In the genomic region with DNA sequence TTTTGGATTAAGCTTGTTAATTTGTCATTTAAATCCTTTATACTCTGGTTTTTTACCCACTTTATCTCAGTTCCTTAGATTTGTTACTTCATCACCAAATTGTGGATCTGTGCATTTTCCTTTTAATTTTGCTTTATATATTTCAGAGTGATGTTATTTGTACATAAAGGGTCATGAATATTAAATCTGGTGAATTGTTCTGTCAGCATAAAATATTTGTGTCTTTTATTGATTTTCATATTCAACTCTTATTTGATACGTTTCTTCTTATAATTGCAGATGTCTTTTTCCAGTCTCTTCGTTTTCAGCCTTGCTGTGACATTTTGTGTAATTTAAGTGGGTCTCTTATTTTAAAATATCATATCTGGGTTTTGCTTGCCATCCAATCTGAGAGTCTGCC, we compare ENCODE assay signal across 1 cellular context.
TF ChIP-seq lines count a peak whose summit lies in the region.

No MANE protein-coding gene starts in this region.

TF ChIP-seq in GM12878, 131 proteins besides CTCF, POLR2A, EP300 and RAD21:
- TF ChIP-seq MEF2B (IDR thresholded peaks at IDR 0.05; ENCODE audit: partially characterized antibody, poor library complexity, severe bottlenecking) (no peak), HCFC1 (IDR thresholded peaks at IDR 0.05; ENCODE audit: low read length) (no peak), YBX1 (IDR thresholded peaks at IDR 0.05) (no peak), TCF7 (IDR thresholded peaks at IDR 0.05; ENCODE audit: borderline replicate concordance) (no peak), IRF4 (IDR thresholded peaks at IDR 0.05; ENCODE audit: low read depth, low read length) (no peak), SIX5 (IDR thresholded peaks at IDR 0.05; ENCODE audit: low read depth, low read length, severe bottlenecking) (no peak), ATF3 (IDR thresholded peaks at IDR 0.05; ENCODE audit: borderline replicate concordance, extremely low read depth, low read depth, low read length) (no peak), MEF2A (IDR thresholded peaks at IDR 0.05; ENCODE audit: insufficient read depth, low read depth, low read length) (no peak), ZZZ3 (IDR thresholded peaks at IDR 0.05; ENCODE audit: control insufficient read depth, insufficient read length, low read depth) (no peak), ZNF274 (IDR thresholded peaks at IDR 0.05; ENCODE audit: insufficient read depth, insufficient read length) (no peak), HDAC6 (IDR thresholded peaks at IDR 0.05; ENCODE audit: unreplicated experiment) (no peak), RUNX3 (IDR thresholded peaks at IDR 0.05; ENCODE audit: low read length) (no peak), SRF (IDR thresholded peaks at IDR 0.05; ENCODE audit: low read depth in 2 of 2, low read length in 2 of 2) (no peak)
- TF ChIP-seq, protein P1, sequence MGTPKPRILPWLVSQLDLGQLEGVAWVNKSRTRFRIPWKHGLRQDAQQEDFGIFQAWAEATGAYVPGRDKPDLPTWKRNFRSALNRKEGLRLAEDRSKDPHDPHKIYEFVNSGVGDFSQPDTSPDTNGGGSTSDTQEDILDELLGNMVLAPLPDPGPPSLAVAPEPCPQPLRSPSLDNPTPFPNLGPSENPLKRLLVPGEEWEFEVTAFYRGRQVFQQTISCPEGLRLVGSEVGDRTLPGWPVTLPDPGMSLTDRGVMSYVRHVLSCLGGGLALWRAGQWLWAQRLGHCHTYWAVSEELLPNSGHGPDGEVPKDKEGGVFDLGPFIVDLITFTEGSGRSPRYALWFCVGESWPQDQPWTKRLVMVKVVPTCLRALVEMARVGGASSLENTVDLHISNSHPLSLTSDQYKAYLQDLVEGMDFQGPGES (IDR thresholded peaks at IDR 0.05), result no peak
- TF ChIP-seq, protein P2, sequence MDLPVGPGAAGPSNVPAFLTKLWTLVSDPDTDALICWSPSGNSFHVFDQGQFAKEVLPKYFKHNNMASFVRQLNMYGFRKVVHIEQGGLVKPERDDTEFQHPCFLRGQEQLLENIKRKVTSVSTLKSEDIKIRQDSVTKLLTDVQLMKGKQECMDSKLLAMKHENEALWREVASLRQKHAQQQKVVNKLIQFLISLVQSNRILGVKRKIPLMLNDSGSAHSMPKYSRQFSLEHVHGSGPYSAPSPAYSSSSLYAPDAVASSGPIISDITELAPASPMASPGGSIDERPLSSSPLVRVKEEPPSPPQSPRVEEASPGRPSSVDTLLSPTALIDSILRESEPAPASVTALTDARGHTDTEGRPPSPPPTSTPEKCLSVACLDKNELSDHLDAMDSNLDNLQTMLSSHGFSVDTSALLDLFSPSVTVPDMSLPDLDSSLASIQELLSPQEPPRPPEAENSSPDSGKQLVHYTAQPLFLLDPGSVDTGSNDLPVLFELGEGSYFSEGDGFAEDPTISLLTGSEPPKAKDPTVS (IDR thresholded peaks at IDR 0.05; ENCODE audit: low read depth, low read length), result no peak
- TF ChIP-seq, protein P3, sequence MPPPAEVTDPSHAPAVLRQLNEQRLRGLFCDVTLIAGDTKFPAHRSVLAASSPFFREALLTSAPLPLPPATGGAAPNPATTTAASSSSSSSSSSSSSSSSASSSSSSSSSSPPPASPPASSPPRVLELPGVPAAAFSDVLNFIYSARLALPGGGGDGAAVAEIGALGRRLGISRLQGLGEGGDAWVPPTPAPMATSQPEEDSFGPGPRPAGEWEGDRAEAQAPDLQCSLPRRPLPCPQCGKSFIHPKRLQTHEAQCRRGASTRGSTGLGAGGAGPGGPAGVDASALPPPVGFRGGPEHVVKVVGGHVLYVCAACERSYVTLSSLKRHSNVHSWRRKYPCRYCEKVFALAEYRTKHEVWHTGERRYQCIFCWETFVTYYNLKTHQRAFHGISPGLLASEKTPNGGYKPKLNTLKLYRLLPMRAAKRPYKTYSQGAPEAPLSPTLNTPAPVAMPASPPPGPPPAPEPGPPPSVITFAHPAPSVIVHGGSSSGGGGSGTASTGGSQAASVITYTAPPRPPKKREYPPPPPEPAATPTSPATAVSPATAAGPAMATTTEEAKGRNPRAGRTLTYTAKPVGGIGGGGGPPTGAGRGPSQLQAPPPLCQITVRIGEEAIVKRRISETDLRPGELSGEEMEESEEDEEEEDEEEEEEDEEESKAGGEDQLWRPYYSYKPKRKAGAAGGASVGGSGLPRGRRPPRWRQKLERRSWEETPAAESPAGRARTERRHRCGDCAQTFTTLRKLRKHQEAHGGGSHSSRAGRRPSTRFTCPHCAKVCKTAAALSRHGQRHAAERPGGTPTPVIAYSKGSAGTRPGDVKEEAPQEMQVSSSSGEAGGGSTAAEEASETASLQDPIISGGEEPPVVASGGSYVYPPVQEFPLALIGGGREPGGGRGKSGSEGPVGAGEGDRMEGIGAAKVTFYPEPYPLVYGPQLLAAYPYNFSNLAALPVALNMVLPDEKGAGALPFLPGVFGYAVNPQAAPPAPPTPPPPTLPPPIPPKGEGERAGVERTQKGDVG (CRISPR knock-in tag; IDR thresholded peaks at IDR 0.05), result no peak
